Comparison of ENCODE assay signal across 10 cellular contexts in the genomic region with DNA sequence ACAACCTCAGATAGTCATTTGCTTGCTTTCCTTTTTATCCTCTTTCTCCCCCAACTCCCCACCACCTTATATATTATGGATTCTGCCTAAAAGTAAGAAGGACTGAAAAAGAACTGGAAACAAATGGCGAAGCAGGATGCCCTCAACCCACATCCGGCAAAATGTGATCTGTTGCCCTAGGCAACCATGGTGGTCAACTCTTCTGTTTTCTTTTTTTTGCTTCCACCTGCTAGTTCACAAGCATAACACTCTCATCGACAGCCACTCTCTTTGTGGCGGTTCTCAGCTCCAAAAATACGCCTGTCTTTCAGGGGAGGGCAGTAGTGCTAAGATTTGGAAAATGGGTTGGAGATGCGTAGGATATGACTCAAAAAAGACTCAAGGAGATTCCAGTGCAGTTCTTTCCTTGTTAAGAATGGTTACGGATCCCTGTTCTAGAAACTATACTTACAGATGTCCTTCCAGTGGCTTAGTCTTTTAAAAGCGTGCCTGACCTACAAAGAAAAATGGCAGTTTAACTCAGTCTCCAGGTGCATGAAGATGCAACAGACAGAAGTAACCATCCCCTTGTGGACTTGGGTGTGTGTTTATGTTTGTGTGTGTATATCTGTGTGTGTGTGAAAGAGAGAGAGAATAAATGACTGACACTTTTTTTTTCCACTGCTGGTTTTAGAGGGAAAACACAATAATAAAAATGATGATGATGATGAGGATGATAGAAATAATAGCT.
DNase-seq lines count a peak whose midpoint lies in the region; ATAC-seq and FAIRE-seq lines count a peak whose summit lies in the region.
"Had no signal": no experiment of that assay in that cellular context is flagged by ENCODE, and none has a peak within 500 bp of the region (broad histone marks: within the 10 kb centered on the region; RNA-seq: fewer than 3 reads in every experiment).

No MANE protein-coding gene starts in this region.

- FAIRE-seq in GM19239 (lab: Jason Lieb, UNC) = peak; percentile 100

- no peaks in the 10 kb centered on the region for H3K36me3 ChIP-seq in mucosa of rectum (ENCODE audit: control insufficient read depth in 2 of 2, insufficient read depth in 2 of 2, low read length in 2 of 2)
- H3K36me3 ChIP-seq: upper lobe of left lung had no signal

- no peak overlapping the region for H3K9ac ChIP-seq in mucosa of rectum (ENCODE audit: low read depth in 1 of 2, low read length in 2 of 2)

- peak overlapping the region in 1 of 2 donors; percentile 4 for H3K4me3 ChIP-seq in mucosa of rectum (ENCODE audit: low read length in 2 of 2)
- H3K4me3 ChIP-seq: upper lobe of left lung had no signal

- no peaks in the 10 kb centered on the region for H3K27me3 ChIP-seq in mucosa of rectum (ENCODE audit: control insufficient read depth in 2 of 2, insufficient read depth in 2 of 2, low read length in 2 of 2)
- H3K27me3 ChIP-seq: upper lobe of left lung had no signal

- ATAC-seq in HG02981 (IDR thresholded peaks at IDR 0.05; ENCODE audit: unreplicated experiment) = peak; percentile 89
- ATAC-seq: Panc1 had no signal

- DNase-seq in GM19239 (ENCODE audit: insufficient read length, low spot score) = no peak
- peak; percentile 65 for DNase-seq in T-helper 22 cell (ENCODE audit: low read depth)
- DNase-seq in NCI-H1930 (lab: John Stamatoyannopoulos, UW) = no peak
- no peak for DNase-seq in NOMO-1 (lab: John Stamatoyannopoulos, UW; ENCODE audit: unreplicated experiment in 2 of 2)
- DNase-seq in HCEC 1CT = no peak
- DNase-seq in SKM-1 treated with dmso at 0.1 percent for 144 hours (lab: John Stamatoyannopoulos, UW; ENCODE audit: unreplicated experiment) = no peak

- H3K27ac ChIP-seq in mucosa of rectum (ENCODE audit: low read depth in 2 of 2, low read length in 2 of 2) = peak overlapping the region; percentile 31 to 67

- H3K9me3 ChIP-seq in mucosa of rectum (ENCODE audit: control insufficient read depth in 2 of 2, low read length in 2 of 2) = peaks cover 0 to 2% of the 10 kb centered on the region in 2 donors
- H3K9me3 ChIP-seq: upper lobe of left lung had no signal

- H3K4me1 ChIP-seq in mucosa of rectum (ENCODE audit: control insufficient read depth in 2 of 2, insufficient read depth in 2 of 2, low read length in 2 of 2) = no peaks in the 10 kb centered on the region
